In genomic region chr20:49915118-49915379, GRCh38 we compare ENCODE assay signal across 8 cellular contexts. TPM values are rescaled to one million over a fixed set of nuclear protein-coding genes. Genes with fewer than 3 reads are reported as not detected.
DNase-seq lines count a peak whose midpoint lies in the region; ATAC-seq, FAIRE-seq and TF ChIP-seq lines count a peak whose summit lies in the region.

No MANE protein-coding gene starts in this region.

- H3K27ac ChIP-seq in HCT116 (ENCODE audit: low read depth, low read length) (peak overlapping the region; percentile 100), WERI-Rb-1 (peak overlapping the region; percentile 100), heart right ventricle (peak overlapping the region; percentile 96 to 99 (median 99)), small intestine (ENCODE audit: low read depth in 1 of 2, low read length in 1 of 2) (peak overlapping the region; percentile 97 to 98)

- DNase-seq in BJ (ENCODE audit: low read depth), result no peak
- no peak for DNase-seq in HCT116 (ENCODE audit: low read depth, low spot score)
- DNase-seq in WERI-Rb-1, result no peak
- DNase-seq in heart right ventricle, result no peak
- no peak for DNase-seq in small intestine
- no peak for DNase-seq in HT-29 (ENCODE audit: low spot score)

- POLR2A ChIA-PET in BJ (lab: Charles Lee) (no interaction called here), HCT116 (lab: Charles Lee) (no interaction called here)

- H3K36me3 ChIP-seq in BJ (ENCODE audit: control insufficient read depth, insufficient read depth, low read length) (peaks cover 4% of the 10 kb centered on the region), HCT116 (ENCODE audit: control insufficient read depth in 1 of 2, insufficient read depth in 2 of 2, low read length in 2 of 2) (peaks cover 0 to 2% of the 10 kb centered on the region in 2 experiments; a peak in 1 of 4 replicates), WERI-Rb-1 (peaks cover 11% of the 10 kb centered on the region), heart right ventricle (peaks cover 0 to 6% (median 0%) of the 10 kb centered on the region in 9 donors), small intestine (ENCODE audit: control insufficient read depth in 2 of 2, insufficient read depth in 2 of 2, low read length in 2 of 2) (no peaks in the 10 kb centered on the region)

- no peaks in the 10 kb centered on the region for H3K27me3 ChIP-seq in BJ (ENCODE audit: control insufficient read depth, insufficient read depth, low read length)
- no peaks in the 10 kb centered on the region for H3K27me3 ChIP-seq in HCT116 (ENCODE audit: insufficient read depth, low read length)
- H3K27me3 ChIP-seq in WERI-Rb-1 (ENCODE audit: insufficient read depth, low read depth, severe bottlenecking), result no peaks in the 10 kb centered on the region
- no peaks in the 10 kb centered on the region for H3K27me3 ChIP-seq in heart right ventricle
- no peaks in the 10 kb centered on the region for H3K27me3 ChIP-seq in small intestine (ENCODE audit: control insufficient read depth in 2 of 2, insufficient read depth in 2 of 2, low read length in 2 of 2)

- intact Hi-C loops in HCT116 (cut with micrococcal nuclease) (no loop called here), heart right ventricle (cut with DNase I) (loop anchor here in 1 of 10 donors (10.0 kb wide), 1 partner anchor 300 kb away; no protein-coding TSS in a partner anchor)

- RAD21 ChIA-PET in HCT116 (lab: Charles Lee; ENCODE audit: low non-redundant PET in 1 of 2, low total read pairs in 2 of 2, uncharacterized antibody in 2 of 2, unreplicated experiment in 2 of 2), result no interaction called here

- no peak overlapping the region for H2AFZ ChIP-seq in HCT116 (ENCODE audit: low read depth, low read length, poor library complexity, severe bottlenecking)

- no peak for TF ChIP-seq POLR2A in HCT116 (IDR thresholded peaks at IDR 0.05; ENCODE audit: borderline replicate concordance, extremely low read depth, insufficient read depth, insufficient read length)

- FAIRE-seq in small intestine (lab: Jason Lieb, UNC), result no peak

- H3K4me1 ChIP-seq in HCT116 (ENCODE audit: control insufficient read depth in 1 of 2, insufficient read depth in 2 of 2, low read length in 2 of 2), result peaks cover 13 to 26% of the 10 kb centered on the region in 2 experiments
- H3K4me1 ChIP-seq in heart right ventricle, result peaks cover 7 to 59% (median 54%) of the 10 kb centered on the region in 9 donors
- H3K4me1 ChIP-seq in small intestine (ENCODE audit: control insufficient read depth in 2 of 2, insufficient read depth in 1 of 2, low read depth in 1 of 2, low read length in 1 of 2), result peaks cover 8 to 11% of the 10 kb centered on the region in 2 donors

- H3K4me2 ChIP-seq in HCT116 (ENCODE audit: low read length), result peak overlapping the region; percentile 84

- no TSS peak for BruUV-seq in HCT116 (replicated peaks; lab: Mats Ljungman, UMichigan)

- H4K20me1 ChIP-seq in HCT116 (ENCODE audit: insufficient read depth), result no peaks in the 10 kb centered on the region

- no peaks in the 10 kb centered on the region for H3K9me2 ChIP-seq in HCT116 (ENCODE audit: insufficient read depth)

- TF ChIP-seq RAD21 in HCT116 (IDR thresholded peaks at IDR 0.05; ENCODE audit: low read depth), result no peak

- H3K79me2 ChIP-seq in HCT116 (ENCODE audit: insufficient read depth, low read length), result peaks cover 50% of the 10 kb centered on the region

- WGBS in heart right ventricle, 2 donors, result 0 to 1% methylated on average over 22 to 23 of the region's 23 CpGs
- 0 to 1% (median 1%) methylated on average over 14 to 23 of the region's 23 CpGs for WGBS in small intestine, 3 donors

- peak overlapping the region; percentile 79 for H3K4me3 ChIP-seq in BJ (ENCODE audit: low read depth, low read length)
- H3K4me3 ChIP-seq in HCT116 (replicated peaks in 1 of 2; ENCODE audit: low read depth in 1 of 2, low read length in 2 of 2), result peak overlapping the region; percentile 90 to 99
- peak overlapping the region; percentile 80 for H3K4me3 ChIP-seq in WERI-Rb-1 (ENCODE audit: low read depth, low read length)
- peak overlapping the region; percentile 81 to 100 (median 98) for H3K4me3 ChIP-seq in heart right ventricle
- H3K4me3 ChIP-seq in small intestine (ENCODE audit: low read depth in 1 of 2, low read length in 2 of 2), result peak overlapping the region; percentile 81 to 90

- TF ChIP-seq CTCF in BJ (IDR thresholded peaks at IDR 0.05; ENCODE audit: insufficient read depth, low read depth, low read length) (no peak), HCT116 (IDR thresholded peaks at IDR 0.05 in 2 of 3, conservative IDR thresholded peaks at IDR 0.05 in 1 of 3; ENCODE audit: borderline replicate concordance in 1 of 3, insufficient read depth in 1 of 3, low read depth in 2 of 3, low read length in 2 of 3) (no peak), WERI-Rb-1 (IDR thresholded peaks at IDR 0.05; ENCODE audit: low read depth, low read length) (no peak), heart right ventricle (IDR thresholded peaks at IDR 0.05) (peak in 1 of 9 donors; percentile 18)

- ATAC-seq in HCT116, result peak; percentile 38; the same call in 1 of the 2 replicates
- peak in 4 of 8 donors; percentile 1 to 45 (median 7) for ATAC-seq in heart right ventricle
- no peak for ATAC-seq in GM18502 (IDR thresholded peaks at IDR 0.05; ENCODE audit: poor library complexity, unreplicated experiment)
- no peak for ATAC-seq in HG03045 (IDR thresholded peaks at IDR 0.05; ENCODE audit: unreplicated experiment)

- no peaks in the 10 kb centered on the region for H3K9me3 ChIP-seq in HCT116 (ENCODE audit: control insufficient read depth in 1 of 2, insufficient read depth in 1 of 2, low read depth in 1 of 2, low read length in 2 of 2)
- H3K9me3 ChIP-seq in WERI-Rb-1 (ENCODE audit: severe bottlenecking), result no peaks in the 10 kb centered on the region
- H3K9me3 ChIP-seq in heart right ventricle, result no peaks in the 10 kb centered on the region
- no peaks in the 10 kb centered on the region for H3K9me3 ChIP-seq in small intestine (ENCODE audit: control insufficient read depth, low read depth)

- CTCF ChIA-PET in BJ (lab: Yijun Ruan, JAX) (interaction anchor here (1.3 to 1.5 kb wide), 2 partner anchors 14 to 157 kb away, joined by 4 to 5 read pairs; no protein-coding TSS in a partner anchor), HCT116 (lab: Charles Lee) (interaction anchor here (1.1 to 1.4 kb wide), 2 partner anchors 9 to 156 kb away, joined by 3 to 7 read pairs; no protein-coding TSS in a partner anchor)

- H3K9ac ChIP-seq in HCT116 (ENCODE audit: low read length), result peak overlapping the region; percentile 94

TF ChIP-seq in HCT116, 20 proteins besides CTCF, POLR2A, EP300 and RAD21:
- TF ChIP-seq SIN3A (IDR thresholded peaks at IDR 0.05; ENCODE audit: low read depth) (no peak), SRF (IDR thresholded peaks at IDR 0.05; ENCODE audit: low read depth) (no peak), ZNF274 (IDR thresholded peaks at IDR 0.05; ENCODE audit: low read depth, low read length) (no peak), ZBTB33 (IDR thresholded peaks at IDR 0.05; ENCODE audit: extremely low read depth, insufficient replicate concordance, low read length) (no peak), FOSL1 (IDR thresholded peaks at IDR 0.05; ENCODE audit: low read depth) (no peak), ATF3 (IDR thresholded peaks at IDR 0.05) (no peak), YY1 (IDR thresholded peaks at IDR 0.05; ENCODE audit: extremely low read depth, insufficient replicate concordance, low read depth, low read length) (no peak)

RNA-seq across cellular contexts. Expression of gene SPATA2, which starts 0.3 kb away (rescaled TPM):
- polyA plus RNA-seq in BJ (2011; rRNA removed), result 3.5 and 5.7 TPM in 2 replicates
- polyA minus RNA-seq in BJ (2011; rRNA and poly(A)+ RNA removed), result 3.7 and 4.1 TPM in 2 replicates
- total RNA-seq in HCT116 (2021; ENCODE audit: unreplicated experiment), result 6.6 TPM
- polyA plus RNA-seq in HCT116 (2012), result 5.6 and 7.1 TPM in 2 replicates
- 10 to 100 TPM in 1 of 10 donors, 1 to 10 TPM in 9; 5.2 to 11.8 (median 6.7) TPM for total RNA-seq in heart right ventricle
- polyA plus RNA-seq in heart right ventricle, result 1 to 10 TPM; 4.8 to 5.0 TPM
- 10 to 100 TPM in 1 of 3 donors, 1 to 10 TPM in 2; 8.6 to 11.0 (median 9.9) TPM for polyA plus RNA-seq in small intestine
- 10.2 and 10.7 TPM in 2 replicates for total RNA-seq in HT-29 (2014; rRNA removed; shearing (Covaris generic))

RNA-seq across cellular contexts. Expression of gene RNF114, which starts 21.1 kb away (rescaled TPM):
- polyA plus RNA-seq in BJ (2011; rRNA removed), result 53.6 and 54.1 TPM in 2 replicates
- polyA minus RNA-seq in BJ (2011; rRNA and poly(A)+ RNA removed), result 21.4 and 38.5 TPM in 2 replicates
- total RNA-seq in HCT116 (2021; ENCODE audit: unreplicated experiment), result 66.8 TPM
- 86.8 and 113 TPM in 2 replicates for polyA plus RNA-seq in HCT116 (2012)
- total RNA-seq in heart right ventricle, result 10 to 100 TPM; 41.5 to 60.3 (median 52.1) TPM
- polyA plus RNA-seq in heart right ventricle, result 10 to 100 TPM; 45.0 to 49.5 TPM
- 10 to 100 TPM; 51.2 to 76.0 (median 60.8) TPM for polyA plus RNA-seq in small intestine
- total RNA-seq in HT-29 (2014; rRNA removed; shearing (Covaris generic)), result 62.4 and 95.2 TPM in 2 replicates
